In genomic region chr15:78453447-78453846, GRCh38 we compare ENCODE assay signal across 1 cellular context.
TF ChIP-seq lines count a peak whose summit lies in the region.

No MANE protein-coding gene starts in this region.

TF ChIP-seq in K562, 482 proteins besides CTCF, POLR2A, EP300 and RAD21 (continued from another document):
- TF ChIP-seq, protein P1, sequence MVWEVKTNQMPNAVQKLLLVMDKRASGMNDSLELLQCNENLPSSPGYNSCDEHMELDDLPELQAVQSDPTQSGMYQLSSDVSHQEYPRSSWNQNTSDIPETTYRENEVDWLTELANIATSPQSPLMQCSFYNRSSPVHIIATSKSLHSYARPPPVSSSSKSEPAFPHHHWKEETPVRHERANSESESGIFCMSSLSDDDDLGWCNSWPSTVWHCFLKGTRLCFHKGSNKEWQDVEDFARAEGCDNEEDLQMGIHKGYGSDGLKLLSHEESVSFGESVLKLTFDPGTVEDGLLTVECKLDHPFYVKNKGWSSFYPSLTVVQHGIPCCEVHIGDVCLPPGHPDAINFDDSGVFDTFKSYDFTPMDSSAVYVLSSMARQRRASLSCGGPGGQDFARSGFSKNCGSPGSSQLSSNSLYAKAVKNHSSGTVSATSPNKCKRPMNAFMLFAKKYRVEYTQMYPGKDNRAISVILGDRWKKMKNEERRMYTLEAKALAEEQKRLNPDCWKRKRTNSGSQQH (CRISPR knock-in tag; IDR thresholded peaks at IDR 0.05): no peak
- TF ChIP-seq ZNF41 (CRISPR knock-in tag; conservative IDR thresholded peaks at IDR 0.05) (no peak), ZNF140 (CRISPR knock-in tag; IDR thresholded peaks at IDR 0.05) (no peak), CBFA2T3 (IDR thresholded peaks at IDR 0.05) (no peak), CREB1 (IDR thresholded peaks at IDR 0.05) (no peak), CREB1 (CRISPR knock-in tag; IDR thresholded peaks at IDR 0.05) (no peak), PBX2 (CRISPR knock-in tag; IDR thresholded peaks at IDR 0.05; ENCODE audit: low read depth) (no peak), PBX2 (tag; conservative IDR thresholded peaks at IDR 0.05; ENCODE audit: low read depth) (no peak), ADNP (tag; IDR thresholded peaks at IDR 0.05) (no peak), BCL6 (CRISPR knock-in tag; IDR thresholded peaks at IDR 0.05) (no peak), HMG20A (CRISPR knock-in tag; conservative IDR thresholded peaks at IDR 0.05) (no peak), L3MBTL2 (IDR thresholded peaks at IDR 0.05) (no peak), ZNF318 (IDR thresholded peaks at IDR 0.05; ENCODE audit: borderline replicate concordance in 1 of 2, low read depth in 1 of 2) (no peak)
- TF ChIP-seq, protein P2, sequence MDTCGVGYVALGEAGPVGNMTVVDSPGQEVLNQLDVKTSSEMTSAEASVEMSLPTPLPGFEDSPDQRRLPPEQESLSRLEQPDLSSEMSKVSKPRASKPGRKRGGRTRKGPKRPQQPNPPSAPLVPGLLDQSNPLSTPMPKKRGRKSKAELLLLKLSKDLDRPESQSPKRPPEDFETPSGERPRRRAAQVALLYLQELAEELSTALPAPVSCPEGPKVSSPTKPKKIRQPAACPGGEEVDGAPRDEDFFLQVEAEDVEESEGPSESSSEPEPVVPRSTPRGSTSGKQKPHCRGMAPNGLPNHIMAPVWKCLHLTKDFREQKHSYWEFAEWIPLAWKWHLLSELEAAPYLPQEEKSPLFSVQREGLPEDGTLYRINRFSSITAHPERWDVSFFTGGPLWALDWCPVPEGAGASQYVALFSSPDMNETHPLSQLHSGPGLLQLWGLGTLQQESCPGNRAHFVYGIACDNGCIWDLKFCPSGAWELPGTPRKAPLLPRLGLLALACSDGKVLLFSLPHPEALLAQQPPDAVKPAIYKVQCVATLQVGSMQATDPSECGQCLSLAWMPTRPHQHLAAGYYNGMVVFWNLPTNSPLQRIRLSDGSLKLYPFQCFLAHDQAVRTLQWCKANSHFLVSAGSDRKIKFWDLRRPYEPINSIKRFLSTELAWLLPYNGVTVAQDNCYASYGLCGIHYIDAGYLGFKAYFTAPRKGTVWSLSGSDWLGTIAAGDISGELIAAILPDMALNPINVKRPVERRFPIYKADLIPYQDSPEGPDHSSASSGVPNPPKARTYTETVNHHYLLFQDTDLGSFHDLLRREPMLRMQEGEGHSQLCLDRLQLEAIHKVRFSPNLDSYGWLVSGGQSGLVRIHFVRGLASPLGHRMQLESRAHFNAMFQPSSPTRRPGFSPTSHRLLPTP (IDR thresholded peaks at IDR 0.05; ENCODE audit: borderline replicate concordance, extremely low read depth, insufficient read length): no peak
TF ChIP-seq in K562: peak in this region for 0.
